13 cellular contexts compared by ENCODE assay signal in the genomic region with DNA sequence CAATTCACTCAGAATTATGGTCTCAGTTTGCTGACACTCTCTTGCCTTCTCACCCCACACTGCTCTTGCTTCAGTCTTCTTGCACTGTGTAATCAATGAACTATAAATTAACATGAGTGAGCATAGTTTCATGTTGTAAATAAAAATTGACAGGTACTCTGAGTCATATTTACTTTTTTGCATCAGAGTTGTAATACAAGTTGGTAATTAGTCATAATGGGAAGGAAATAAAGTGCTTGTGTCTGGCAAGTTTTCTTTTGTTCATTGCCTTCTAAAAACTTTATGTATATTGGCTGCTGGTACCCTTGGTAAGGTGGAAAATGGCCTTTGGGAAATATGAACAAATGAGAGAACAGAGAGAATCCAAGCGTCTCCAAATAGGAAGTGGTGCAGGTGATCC.
"Had no signal": no experiment of that assay in that cellular context is flagged by ENCODE, and none has a peak within 500 bp of the region (broad histone marks: within the 10 kb centered on the region; RNA-seq: fewer than 3 reads in every experiment).

No MANE protein-coding gene starts in this region.

- H3K9me3 ChIP-seq: colonic mucosa, ovary, stomach had no signal

- H3K27ac Mint-ChIP-seq: activated CD4-positive, alpha-beta memory T cell treated with anti-CD3 and anti-CD28 coated beads, Interleukin-2, amount 10 ng/mL, durations not matched to agents 7 days and 5 days; activated naive CD8-positive, alpha-beta T cell treated with anti-CD3 and anti-CD28 coated beads, Interleukin-2, amount 50 U/mL, for 24 hours had no signal

- H3K27ac ChIP-seq: cardiac muscle cell, colonic mucosa, ovary, stomach had no signal

- H3K9me3 Mint-ChIP-seq: activated naive CD8-positive, alpha-beta T cell treated with anti-CD3 and anti-CD28 coated beads, Interleukin-2, amount 50 U/mL, for 24 hours had no signal

- H3K27me3 Mint-ChIP-seq: activated CD4-positive, alpha-beta memory T cell treated with anti-CD3 and anti-CD28 coated beads, Interleukin-2, amount 10 ng/mL, durations not matched to agents 7 days and 5 days; activated naive CD8-positive, alpha-beta T cell treated with anti-CD3 and anti-CD28 coated beads, Interleukin-2, amount 50 U/mL, for 24 hours had no signal

- H3K4me1 Mint-ChIP-seq: activated CD4-positive, alpha-beta memory T cell treated with anti-CD3 and anti-CD28 coated beads, Interleukin-2, amount 10 ng/mL, durations not matched to agents 7 days and 5 days; activated naive CD8-positive, alpha-beta T cell treated with anti-CD3 and anti-CD28 coated beads, Interleukin-2, amount 50 U/mL, for 24 hours had no signal

- H3K4me3 ChIP-seq: cardiac muscle cell, colonic mucosa, ovary, stomach had no signal

- DNase-seq: activated CD4-positive, alpha-beta memory T cell treated with anti-CD3 and anti-CD28 coated beads, Interleukin-2, amount 10 ng/mL, durations not matched to agents 7 days and 5 days; activated CD4-positive, CD25-positive, alpha-beta regulatory T cell treated with anti-CD3 and anti-CD28 coated beads, Interleukin-2, amount 50 U/mL, for 72 hours; activated naive CD4-positive, alpha-beta T cell treated with Interleukin-2 at 50 U/mL for 16 hours; activated naive CD8-positive, alpha-beta T cell treated with anti-CD3 and anti-CD28 coated beads, Interleukin-2, amount 50 U/mL, for 24 hours; colonic mucosa; effector CD4-positive, alpha-beta T cell; hippocampal formation; ovary; retina; stimulated activated CD4-positive, alpha-beta T cell treated with anti-CD3 and anti-CD28 coated beads, Interleukin-15, amount 100 ng/mL, for 24 hours; stimulated activated CD4-positive, alpha-beta T cell treated with anti-CD3 and anti-CD28 coated beads, Interleukin-4, amount 100 ng/mL, for 24 hours; stomach had no signal

- H3K4me3 Mint-ChIP-seq: activated CD4-positive, alpha-beta memory T cell treated with anti-CD3 and anti-CD28 coated beads, Interleukin-2, amount 10 ng/mL, durations not matched to agents 7 days and 5 days; activated naive CD8-positive, alpha-beta T cell treated with anti-CD3 and anti-CD28 coated beads, Interleukin-2, amount 50 U/mL, for 24 hours had no signal

- H3K4me1 ChIP-seq: colonic mucosa, stomach had no signal

- H3K27me3 ChIP-seq: cardiac muscle cell, colonic mucosa, ovary, stomach had no signal

- H3K36me3 ChIP-seq: cardiac muscle cell, colonic mucosa, ovary, stomach had no signal
